ENCODE assay signal across 30 cellular contexts in genomic region chr10:129884390-129884779, GRCh38.
"Had no signal": no experiment of that assay in that cellular context is flagged by ENCODE, and none has a peak within 500 bp of the region (broad histone marks: within the 10 kb centered on the region; RNA-seq: fewer than 3 reads in every experiment).

No MANE protein-coding gene starts in this region.

- H3K9me3 ChIP-seq: ascending aorta, breast epithelium, colonic mucosa, heart left ventricle had no signal

- FAIRE-seq: frontal cortex had no signal

- DNase-seq: activated CD4-positive, alpha-beta memory T cell treated with anti-CD3 and anti-CD28 coated beads for 36 hours; activated CD4-positive, alpha-beta T cell treated with anti-CD3 and anti-CD28 coated beads for 36 hours; activated CD4-positive, alpha-beta T cell treated with anti-CD3 and anti-CD28 coated beads, Interleukin-2, amount 10 ng/mL, durations not matched to agents 24 days and 14 days; activated CD4-positive, CD25-positive, alpha-beta regulatory T cell; activated CD4-positive, CD25-positive, alpha-beta regulatory T cell treated with anti-CD3 and anti-CD28 coated beads, Interleukin-2, amount 50 U/mL, for 72 hours; activated CD8-positive, alpha-beta memory T cell treated with anti-CD3 and anti-CD28 coated beads, Interleukin-2, amount 10 ng/mL, durations not matched to agents 7 days and 5 days; activated CD8-positive, alpha-beta memory T cell treated with anti-CD3 and anti-CD28 coated beads, Interleukin-2, amount 50 U/mL, for 4 hours; activated CD8-positive, alpha-beta T cell treated with anti-CD3 and anti-CD28 coated beads, Interleukin-2, amount 10 ng/mL, durations not matched to agents 7 days and 5 days; activated effector memory CD4-positive, alpha-beta T cell treated with anti-CD3 and anti-CD28 coated beads, Interleukin-2, amount 50 U/mL, for 16 hours; activated naive CD4-positive, alpha-beta T cell; activated naive CD4-positive, alpha-beta T cell treated with anti-CD3 and anti-CD28 coated beads, Interleukin-2, amount 10 ng/mL, durations not matched to agents 7 days and 5 days; activated naive CD8-positive, alpha-beta T cell treated with anti-CD3 and anti-CD28 coated beads, Interleukin-2, amount 10 ng/mL, durations not matched to agents 7 days and 5 days; activated T-cell treated with anti-CD3 and anti-CD28 coated beads, Interleukin-2, amount 50 U/mL, for 1 hour; activated T-cell treated with anti-CD3 and anti-CD28 coated beads, Interleukin-2, amount 50 U/mL, for 48 hours; central memory CD4-positive, alpha-beta T cell; cerebellar nuclear complex; colonic mucosa; effector memory CD4-positive, alpha-beta T cell; endodermal cell; foreskin fibroblast; heart left ventricle; T-helper 2 cell had no signal

- H3K36me3 ChIP-seq: ascending aorta, breast epithelium, cardiac muscle cell, colonic mucosa had no signal

- ATAC-seq: activated CD4-positive, alpha-beta T cell treated with anti-CD3 and anti-CD28 coated beads for 36 hours; activated CD8-positive, alpha-beta memory T cell treated with anti-CD3 and anti-CD28 coated beads, Interleukin-2, amount 10 ng/mL, durations not matched to agents 7 days and 5 days; activated CD8-positive, alpha-beta T cell treated with anti-CD3 and anti-CD28 coated beads, Interleukin-2, amount 10 ng/mL, durations not matched to agents 7 days and 5 days; activated naive CD4-positive, alpha-beta T cell treated with anti-CD3 and anti-CD28 coated beads, Interleukin-2, amount 50 U/mL, for 72 hours; esophagus mucosa had no signal

- H3K9me3 Mint-ChIP-seq: activated CD4-positive, alpha-beta memory T cell treated with anti-CD3 and anti-CD28 coated beads for 36 hours; activated CD4-positive, alpha-beta T cell treated with anti-CD3 and anti-CD28 coated beads, Interleukin-2, amount 10 ng/mL, durations not matched to agents 24 days and 14 days; activated naive CD4-positive, alpha-beta T cell treated with anti-CD3 and anti-CD28 coated beads, Interleukin-2, amount 10 ng/mL, durations not matched to agents 7 days and 5 days; activated naive CD4-positive, alpha-beta T cell treated with anti-CD3 and anti-CD28 coated beads, Interleukin-2, amount 50 U/mL, for 72 hours; activated naive CD8-positive, alpha-beta T cell treated with anti-CD3 and anti-CD28 coated beads, Interleukin-2, amount 10 ng/mL, durations not matched to agents 7 days and 5 days; activated T-helper 1 cell treated with anti-CD3 and anti-CD28 coated beads, Interleukin-12 subunit alpha, Interleukin-12 subunit beta, Interleukin-2, Interleukin-4 antibody, amounts not matched to agents 30 ng/mL and 10 ng/mL and 1 ng/mL, durations not matched to agents 14 hours and 24 hours and 36 hours; activated T-helper 2 cell treated with anti-CD3 and anti-CD28 coated beads, Interferon-gamma antibody, Interleukin-2, Interleukin-4, amounts not matched to agents 10 μg/mL and 5 μg/mL and 100 μg/mL, durations not matched to agents 14 hours and 24 hours and 36 hours; endodermal cell had no signal

- H3K27ac ChIP-seq: ascending aorta, breast epithelium, cardiac muscle cell, colonic mucosa, heart left ventricle had no signal

- H3K4me1 Mint-ChIP-seq: activated CD4-positive, alpha-beta T cell treated with anti-CD3 and anti-CD28 coated beads for 36 hours; activated CD4-positive, alpha-beta T cell treated with anti-CD3 and anti-CD28 coated beads, Interleukin-2, amount 10 ng/mL, durations not matched to agents 24 days and 14 days; activated CD8-positive, alpha-beta memory T cell treated with anti-CD3 and anti-CD28 coated beads, Interleukin-2, amount 10 ng/mL, durations not matched to agents 7 days and 5 days; activated naive CD4-positive, alpha-beta T cell treated with anti-CD3 and anti-CD28 coated beads, Interleukin-2, amount 10 ng/mL, durations not matched to agents 7 days and 5 days; activated naive CD8-positive, alpha-beta T cell treated with anti-CD3 and anti-CD28 coated beads, Interleukin-2, amount 10 ng/mL, durations not matched to agents 7 days and 5 days had no signal

- H3K4me1 ChIP-seq: ascending aorta, breast epithelium, colonic mucosa had no signal

- H3K27me3 ChIP-seq: ascending aorta, breast epithelium, colonic mucosa had no signal

- H3K27me3 Mint-ChIP-seq: activated CD4-positive, alpha-beta T cell treated with anti-CD3 and anti-CD28 coated beads, Interleukin-2, amount 10 ng/mL, durations not matched to agents 24 days and 14 days; activated CD8-positive, alpha-beta memory T cell treated with anti-CD3 and anti-CD28 coated beads, Interleukin-2, amount 10 ng/mL, durations not matched to agents 7 days and 5 days had no signal

- H3K36me3 Mint-ChIP-seq: activated CD4-positive, alpha-beta memory T cell treated with anti-CD3 and anti-CD28 coated beads for 36 hours; activated CD8-positive, alpha-beta memory T cell treated with anti-CD3 and anti-CD28 coated beads, Interleukin-2, amount 10 ng/mL, durations not matched to agents 7 days and 5 days; activated naive CD4-positive, alpha-beta T cell treated with anti-CD3 and anti-CD28 coated beads, Interleukin-2, amount 10 ng/mL, durations not matched to agents 7 days and 5 days; activated naive CD4-positive, alpha-beta T cell treated with anti-CD3 and anti-CD28 coated beads, Interleukin-2, amount 50 U/mL, for 72 hours; activated naive CD8-positive, alpha-beta T cell treated with anti-CD3 and anti-CD28 coated beads, Interleukin-2, amount 10 ng/mL, durations not matched to agents 7 days and 5 days had no signal

- H3K4me3 ChIP-seq: ascending aorta, breast epithelium, cardiac muscle cell, colonic mucosa, heart left ventricle had no signal

- H3K27ac Mint-ChIP-seq: activated CD4-positive, alpha-beta memory T cell treated with anti-CD3 and anti-CD28 coated beads for 36 hours; activated CD4-positive, alpha-beta T cell treated with anti-CD3 and anti-CD28 coated beads for 36 hours; activated CD4-positive, alpha-beta T cell treated with anti-CD3 and anti-CD28 coated beads, Interleukin-2, amount 10 ng/mL, durations not matched to agents 24 days and 14 days; activated CD8-positive, alpha-beta memory T cell treated with anti-CD3 and anti-CD28 coated beads, Interleukin-2, amount 10 ng/mL, durations not matched to agents 7 days and 5 days; activated CD8-positive, alpha-beta T cell treated with anti-CD3 and anti-CD28 coated beads, Interleukin-2, amount 10 ng/mL, durations not matched to agents 7 days and 5 days; activated naive CD4-positive, alpha-beta T cell treated with anti-CD3 and anti-CD28 coated beads, Interleukin-2, amount 10 ng/mL, durations not matched to agents 7 days and 5 days; activated naive CD4-positive, alpha-beta T cell treated with anti-CD3 and anti-CD28 coated beads, Interleukin-2, amount 50 U/mL, for 72 hours; activated naive CD8-positive, alpha-beta T cell treated with anti-CD3 and anti-CD28 coated beads, Interleukin-2, amount 10 ng/mL, durations not matched to agents 7 days and 5 days; activated T-helper 1 cell treated with anti-CD3 and anti-CD28 coated beads, Interleukin-12 subunit alpha, Interleukin-12 subunit beta, Interleukin-2, Interleukin-4 antibody, amounts not matched to agents 30 ng/mL and 10 ng/mL and 1 ng/mL, durations not matched to agents 14 hours and 24 hours and 36 hours; activated T-helper 2 cell treated with anti-CD3 and anti-CD28 coated beads, Interferon-gamma antibody, Interleukin-2, Interleukin-4, amounts not matched to agents 10 μg/mL and 5 μg/mL and 100 μg/mL, durations not matched to agents 14 hours and 24 hours and 36 hours; endodermal cell had no signal

- H3K4me3 Mint-ChIP-seq: activated CD4-positive, alpha-beta memory T cell treated with anti-CD3 and anti-CD28 coated beads for 36 hours; activated CD4-positive, alpha-beta T cell treated with anti-CD3 and anti-CD28 coated beads for 36 hours; activated CD4-positive, alpha-beta T cell treated with anti-CD3 and anti-CD28 coated beads, Interleukin-2, amount 10 ng/mL, durations not matched to agents 24 days and 14 days; activated CD8-positive, alpha-beta memory T cell treated with anti-CD3 and anti-CD28 coated beads, Interleukin-2, amount 10 ng/mL, durations not matched to agents 7 days and 5 days; activated CD8-positive, alpha-beta T cell treated with anti-CD3 and anti-CD28 coated beads, Interleukin-2, amount 10 ng/mL, durations not matched to agents 7 days and 5 days; activated naive CD4-positive, alpha-beta T cell treated with anti-CD3 and anti-CD28 coated beads, Interleukin-2, amount 10 ng/mL, durations not matched to agents 7 days and 5 days; activated naive CD8-positive, alpha-beta T cell treated with anti-CD3 and anti-CD28 coated beads, Interleukin-2, amount 10 ng/mL, durations not matched to agents 7 days and 5 days; activated T-helper 1 cell treated with anti-CD3 and anti-CD28 coated beads, Interleukin-12 subunit alpha, Interleukin-12 subunit beta, Interleukin-2, Interleukin-4 antibody, amounts not matched to agents 30 ng/mL and 10 ng/mL and 1 ng/mL, durations not matched to agents 14 hours and 24 hours and 36 hours; endodermal cell had no signal
